In the genomic region with DNA sequence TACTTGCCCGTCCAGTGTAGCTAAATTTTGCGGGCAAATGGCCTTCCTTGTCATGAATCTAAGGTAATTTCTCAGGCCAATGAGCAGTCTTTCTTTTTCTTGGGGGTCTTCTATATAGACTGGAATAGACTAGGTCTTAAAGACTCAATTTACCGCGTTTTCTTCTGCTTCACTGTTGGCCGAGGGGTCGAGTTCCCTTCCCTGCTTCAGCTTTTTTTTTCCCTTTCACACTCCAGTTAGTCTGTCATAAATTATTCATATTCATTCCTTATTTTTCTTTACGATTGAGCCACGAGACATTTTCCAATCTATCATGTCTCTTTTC, we compare ENCODE assay signal across 8 cellular contexts. TPM values are rescaled to one million over a fixed set of nuclear protein-coding genes. Genes with fewer than 3 reads are reported as not detected.
DNase-seq lines count a peak whose midpoint lies in the region; ATAC-seq, FAIRE-seq and TF ChIP-seq lines count a peak whose summit lies in the region.

No MANE protein-coding gene starts in this region.

- peaks cover 96% of the 10 kb centered on the region for H3K79me2 ChIP-seq in smooth muscle cell (ENCODE audit: low read depth)

- H3K4me1 ChIP-seq in HAP-1 (peaks cover 12% of the 10 kb centered on the region), smooth muscle cell (ENCODE audit: low read depth) (peaks cover 17% of the 10 kb centered on the region)

- peak overlapping the region; percentile 99 for H3K4me2 ChIP-seq in smooth muscle cell

- 1% methylated on average over 8 of the region's 8 CpGs for WGBS in smooth muscle cell (ENCODE audit: low lambda C conversion rate)

- ATAC-seq in T-helper 17 cell (no peak), HG02571 (IDR thresholded peaks at IDR 0.05; ENCODE audit: unreplicated experiment) (no peak)

- H3K4me3 ChIP-seq in HAP-1 (peak overlapping the region; percentile 75), smooth muscle cell (peak overlapping the region; percentile 94)

- peaks cover 6% of the 10 kb centered on the region for H3K36me3 Mint-ChIP-seq in T-helper 17 cell (ENCODE audit: low read depth)
- H3K36me3 Mint-ChIP-seq in glutamatergic neuron (ENCODE audit: unreplicated experiment): peaks cover 8% of the 10 kb centered on the region

- no peaks in the 10 kb centered on the region; the same call in 1 of the 2 replicates for H3K9me3 ChIP-seq in HAP-1
- H3K9me3 ChIP-seq in T-helper 17 cell (ENCODE audit: control insufficient read depth, low read length, poor library complexity, severe bottlenecking): no peaks in the 10 kb centered on the region
- no peaks in the 10 kb centered on the region for H3K9me3 ChIP-seq in smooth muscle cell (replicated peaks; ENCODE audit: low read depth)

- in situ Hi-C loops in HAP-1 (cut with MboI; ENCODE audit: low sequenced_read_pairs): no loop called here

- H3F3A ChIP-seq in smooth muscle cell (ENCODE audit: low read depth): no peaks in the 10 kb centered on the region

- peaks cover 20% of the 10 kb centered on the region for H4K20me1 ChIP-seq in smooth muscle cell (ENCODE audit: low read depth)

- H2AFZ ChIP-seq in smooth muscle cell (ENCODE audit: low read depth): peak overlapping the region; percentile 87

- H3K27me3 Mint-ChIP-seq in T-helper 17 cell: peaks cover 33% of the 10 kb centered on the region
- peaks cover 10% of the 10 kb centered on the region for H3K27me3 Mint-ChIP-seq in glutamatergic neuron (ENCODE audit: unreplicated experiment)

- peak overlapping the region; percentile 92 for H3K9ac ChIP-seq in smooth muscle cell (ENCODE audit: low read depth)

- H3K27ac ChIP-seq in smooth muscle cell (ENCODE audit: low read depth): peak overlapping the region; percentile 78

- peaks cover 17% of the 10 kb centered on the region for H3K4me1 Mint-ChIP-seq in T-helper 17 cell
- H3K4me1 Mint-ChIP-seq in glutamatergic neuron (ENCODE audit: low read depth, unreplicated experiment): peaks cover 6% of the 10 kb centered on the region

- no peak for FAIRE-seq in HTR-8/SVneo (lab: Jason Lieb, UNC)

- no peak for TF ChIP-seq CTCF in glutamatergic neuron (IDR thresholded peaks at IDR 0.05; ENCODE audit: partially characterized antibody, unreplicated experiment)
- TF ChIP-seq CTCF in smooth muscle cell (IDR thresholded peaks at IDR 0.05; ENCODE audit: borderline replicate concordance, insufficient read depth, poor library complexity, severe bottlenecking): no peak

- H3K27me3 ChIP-seq in HAP-1 (ENCODE audit: low read depth): no peaks in the 10 kb centered on the region
- H3K27me3 ChIP-seq in smooth muscle cell (ENCODE audit: low read depth): no peaks in the 10 kb centered on the region

- no peak for DNase-seq in HAP-1 (ENCODE audit: low spot score in 2 of 2)
- DNase-seq in T-helper 17 cell: no peak
- no peak for DNase-seq in glutamatergic neuron
- DNase-seq in smooth muscle cell (lab: John Stamatoyannopoulos, UW; ENCODE audit: unreplicated experiment): no peak
- DNase-seq in amniotic stem cell (lab: John Stamatoyannopoulos, UW): no peak
- no peak for DNase-seq in HTR-8/SVneo (ENCODE audit: insufficient read length, low spot score)
- DNase-seq in NCI-H524 (lab: John Stamatoyannopoulos, UW): no peak

- H3K36me3 ChIP-seq in HAP-1 (replicated peaks) (peaks cover 4% of the 10 kb centered on the region), smooth muscle cell (ENCODE audit: low read depth) (peaks cover under 1% of the 10 kb centered on the region)

- H3K4me3 Mint-ChIP-seq in T-helper 17 cell (peak overlapping the region; percentile 95), glutamatergic neuron (ENCODE audit: unreplicated experiment) (peak overlapping the region; percentile 100)

- H3K27ac Mint-ChIP-seq in T-helper 17 cell: peak overlapping the region; percentile 94
- peak overlapping the region; percentile 95 for H3K27ac Mint-ChIP-seq in glutamatergic neuron (ENCODE audit: unreplicated experiment)

- H3K9me3 Mint-ChIP-seq in glutamatergic neuron (ENCODE audit: unreplicated experiment): peaks cover 6% of the 10 kb centered on the region

RNA-seq across cellular contexts. Expression of gene ALG11, which starts 0.3 kb away (rescaled TPM):
- total RNA-seq in T-helper 17 cell (10 to 100 TPM; 23.8 to 27.5 TPM), glutamatergic neuron (ENCODE audit: unreplicated experiment) (46.4 TPM), smooth muscle cell (28.4 and 61.3 TPM in 2 replicates)
- 26.8 and 34.7 TPM in 2 replicates for polyA plus RNA-seq in smooth muscle cell

RNA-seq across cellular contexts. Expression of gene ATP7B, which starts 1.2 kb away (rescaled TPM):
- total RNA-seq in T-helper 17 cell: 1 to 10 TPM; 1.1 to 2.3 TPM
- 17.4 TPM for total RNA-seq in glutamatergic neuron (ENCODE audit: unreplicated experiment)
- total RNA-seq in smooth muscle cell: 21.5 and 23.5 TPM in 2 replicates
- polyA plus RNA-seq in smooth muscle cell: 9.3 and 10.0 TPM in 2 replicates

RNA-seq across cellular contexts. Expression of gene UTP14C, which starts 12.0 kb away (rescaled TPM):
- total RNA-seq in T-helper 17 cell (1 to 10 TPM; 3.1 to 3.8 TPM), glutamatergic neuron (ENCODE audit: unreplicated experiment) (19.1 TPM), smooth muscle cell (18.3 and 18.5 TPM in 2 replicates)
- polyA plus RNA-seq in smooth muscle cell: 8.1 and 8.7 TPM in 2 replicates
